ENCODE assay signal across 16 cellular contexts in the genomic region with DNA sequence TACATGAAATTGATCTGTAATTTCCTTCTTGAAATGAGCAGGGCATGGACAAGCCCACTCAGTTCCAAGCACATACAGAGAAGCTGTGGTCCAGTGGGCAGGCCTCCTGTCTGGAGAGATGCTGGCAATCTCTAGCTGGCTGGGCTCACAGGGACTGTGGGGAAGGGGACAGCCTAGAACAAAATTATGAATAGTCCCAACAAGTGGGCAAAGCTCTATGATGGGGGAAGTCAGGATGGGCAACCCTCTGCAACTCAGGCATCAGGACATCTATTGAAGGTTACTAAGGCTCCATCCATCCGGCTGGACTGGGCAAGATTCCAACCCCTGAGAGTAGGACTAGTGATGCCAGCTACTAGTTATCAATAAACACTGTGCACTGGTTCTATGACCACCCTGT. TPM values are rescaled to one million over a fixed set of nuclear protein-coding genes. Genes with fewer than 3 reads are reported as not detected.
DNase-seq lines count a peak whose midpoint lies in the region; ATAC-seq and TF ChIP-seq lines count a peak whose summit lies in the region.
"Had no signal": no experiment of that assay in that cellular context is flagged by ENCODE, and none has a peak within 500 bp of the region (broad histone marks: within the 10 kb centered on the region; RNA-seq: fewer than 3 reads in every experiment).

No MANE protein-coding gene starts in this region.

- no peak overlapping the region for H4K91ac ChIP-seq in IMR-90 (ENCODE audit: insufficient read depth, low read depth, low read length)

- H4K8ac ChIP-seq in IMR-90 (ENCODE audit: low read depth in 2 of 2, low read length in 2 of 2): no peak overlapping the region

- H3K36me3 Mint-ChIP-seq in activated naive CD8-positive, alpha-beta T cell: peaks cover 3% of the 10 kb centered on the region
- peaks cover 6% of the 10 kb centered on the region for H3K36me3 Mint-ChIP-seq in activated naive CD8-positive, alpha-beta T cell treated with anti-CD3 and anti-CD28 coated beads for 36 hours
- H3K36me3 Mint-ChIP-seq in stimulated activated memory B cell treated with anti-CD40 and anti-IgM and Interleukin-4, amounts not matched to agents 10 μg/mL and 1 μg/mL and 100 μg/mL, for 72 hours: no peaks in the 10 kb centered on the region

- H3K4me1 ChIP-seq in IMR-90 (ENCODE audit: control insufficient read depth, insufficient read depth, low read length): peaks cover 14% of the 10 kb centered on the region

- no peak overlapping the region for H2BK15ac ChIP-seq in IMR-90 (ENCODE audit: low read depth, low read length)

- peak overlapping the region; percentile 42 for H3K27ac Mint-ChIP-seq in activated naive CD8-positive, alpha-beta T cell
- H3K27ac Mint-ChIP-seq in activated naive CD8-positive, alpha-beta T cell treated with anti-CD3 and anti-CD28 coated beads for 36 hours: no peak overlapping the region
- peak overlapping the region; percentile 41 for H3K27ac Mint-ChIP-seq in stimulated activated memory B cell treated with anti-CD40 and anti-IgM and Interleukin-4, amounts not matched to agents 10 μg/mL and 1 μg/mL and 100 μg/mL, for 72 hours
- H3K27ac Mint-ChIP-seq: HFFc6 had no signal

- no peak overlapping the region for H2BK120ac ChIP-seq in IMR-90 (ENCODE audit: low read depth, low read length)

- CTCF ChIA-PET in IMR-90 (lab: Yijun Ruan, JAX): interaction anchor here (0.6 kb wide), 1 partner anchor 11 kb away, joined by 3 read pairs; no protein-coding TSS in a partner anchor

- no peak overlapping the region for H2BK5ac ChIP-seq in IMR-90 (ENCODE audit: low read depth, low read length, poor library complexity, severe bottlenecking)

- no peak overlapping the region for H2AK9ac ChIP-seq in IMR-90 (replicated peaks; ENCODE audit: low read depth, low read length, poor library complexity)

- no peaks in the 10 kb centered on the region for H3K36me3 ChIP-seq in IMR-90 (ENCODE audit: control insufficient read depth, insufficient read depth, low read length)
- H3K36me3 ChIP-seq: Peyer's patch had no signal

- dilution Hi-C loops in IMR-90 (cut with HindIII; ENCODE audit: low sequenced_read_pairs, unreplicated experiment): no loop called here

- H3K18ac ChIP-seq in IMR-90 (ENCODE audit: low read depth, low read length): no peak overlapping the region

- intact Hi-C loops in IMR-90 (cut with micrococcal nuclease): no loop called here

- POLR2A ChIA-PET in IMR-90 (lab: Charles Lee; ENCODE audit: unreplicated experiment): no interaction called here

- no peak overlapping the region for H3K4ac ChIP-seq in IMR-90 (ENCODE audit: low read depth, low read length)

- H3K9me3 ChIP-seq in IMR-90 (ENCODE audit: control insufficient read depth, insufficient read depth, low read length): no peaks in the 10 kb centered on the region
- H3K9me3 ChIP-seq: Peyer's patch had no signal

- no peaks in the 10 kb centered on the region for H3K27me3 ChIP-seq in IMR-90 (ENCODE audit: control insufficient read depth, insufficient read depth, low read length)
- H3K27me3 ChIP-seq: Peyer's patch had no signal

- H3K27ac ChIP-seq in IMR-90 (ENCODE audit: insufficient read depth, low read length): no peak overlapping the region
- H3K27ac ChIP-seq: KMS-11, Peyer's patch had no signal

- H3K4me2 ChIP-seq in IMR-90 (ENCODE audit: low read depth, low read length): no peak overlapping the region
- H3K4me2 ChIP-seq: KMS-11 had no signal

- peaks cover 51% of the 10 kb centered on the region for H4K20me1 ChIP-seq in IMR-90 (ENCODE audit: insufficient read depth, low read length)

- no peak overlapping the region for H3K4me3 Mint-ChIP-seq in activated naive CD8-positive, alpha-beta T cell
- H3K4me3 Mint-ChIP-seq in activated naive CD8-positive, alpha-beta T cell treated with anti-CD3 and anti-CD28 coated beads for 36 hours: no peak overlapping the region
- H3K4me3 Mint-ChIP-seq in stimulated activated memory B cell treated with anti-CD40 and anti-IgM and Interleukin-4, amounts not matched to agents 10 μg/mL and 1 μg/mL and 100 μg/mL, for 72 hours: no peak overlapping the region
- H3K4me3 Mint-ChIP-seq: HFFc6 had no signal

- no peak overlapping the region for H2AFZ ChIP-seq in IMR-90 (replicated peaks; ENCODE audit: low read length, poor library complexity)

- peaks cover 28% of the 10 kb centered on the region for H3K9me1 ChIP-seq in IMR-90 (ENCODE audit: insufficient read depth, low read length)

- peak overlapping the region; percentile 7; the same call in 1 of the 2 replicates for H2AK5ac ChIP-seq in IMR-90 (ENCODE audit: low read depth, low read length)

- no peaks in the 10 kb centered on the region for H3K27me3 Mint-ChIP-seq in activated naive CD8-positive, alpha-beta T cell
- no peaks in the 10 kb centered on the region for H3K27me3 Mint-ChIP-seq in activated naive CD8-positive, alpha-beta T cell treated with anti-CD3 and anti-CD28 coated beads for 36 hours
- no peaks in the 10 kb centered on the region for H3K27me3 Mint-ChIP-seq in stimulated activated memory B cell treated with anti-CD40 and anti-IgM and Interleukin-4, amounts not matched to agents 10 μg/mL and 1 μg/mL and 100 μg/mL, for 72 hours
- H3K27me3 Mint-ChIP-seq: CD4-positive, CD25-positive, alpha-beta regulatory T cell had no signal

- in situ Hi-C loops in IMR-90 (cut with MboI; ENCODE audit: low sequenced_read_pairs): no loop called here

- no peak for TF ChIP-seq RAD21 in IMR-90 (IDR thresholded peaks at IDR 0.05; ENCODE audit: low read length)

- H3K79me1 ChIP-seq in IMR-90 (ENCODE audit: low read depth in 1 of 2, low read length in 2 of 2): peaks cover 50 to 64% of the 10 kb centered on the region in 2 experiments

- no peak for DNase-seq in activated naive CD8-positive, alpha-beta T cell treated with anti-CD3 and anti-CD28 coated beads for 36 hours
- DNase-seq in IMR-90 (no peak), islet precursor cell (peak; percentile 20), T-helper 2 cell (no peak), GM03348 (ENCODE audit: low spot score) (no peak)
- DNase-seq: CD4-positive, CD25-positive, alpha-beta regulatory T cell; GF-D8; HFFc6; NCI-H187 treated with DMSO at 0.1 percent for 48 hours; NCI-H446 treated with DMSO at 0.1 percent for 48 hours; NCI-H748 treated with DMSO at 0.1 percent for 48 hours; Peyer's patch; Right ventricle myocardium superior had no signal

- H3K4me1 Mint-ChIP-seq in activated naive CD8-positive, alpha-beta T cell (ENCODE audit: low read depth): peaks cover 60% of the 10 kb centered on the region
- H3K4me1 Mint-ChIP-seq in activated naive CD8-positive, alpha-beta T cell treated with anti-CD3 and anti-CD28 coated beads for 36 hours: peaks cover 49% of the 10 kb centered on the region
- peaks cover 26% of the 10 kb centered on the region for H3K4me1 Mint-ChIP-seq in stimulated activated memory B cell treated with anti-CD40 and anti-IgM and Interleukin-4, amounts not matched to agents 10 μg/mL and 1 μg/mL and 100 μg/mL, for 72 hours

- H3K56ac ChIP-seq in IMR-90 (ENCODE audit: extremely low read depth, insufficient read depth, low read length): no peak overlapping the region

- peak; percentile 43 for ATAC-seq in IMR-90 (ENCODE audit: low read depth)
- no peak for ATAC-seq in stimulated activated memory B cell treated with anti-CD40 and anti-IgM and Interleukin-4, amounts not matched to agents 10 μg/mL and 1 μg/mL and 100 μg/mL, for 72 hours

- no peak for TF ChIP-seq POLR2A in IMR-90 (IDR thresholded peaks at IDR 0.05; ENCODE audit: low read depth, low read length)

- H3K9me3 Mint-ChIP-seq in activated naive CD8-positive, alpha-beta T cell (ENCODE audit: low read depth): no peaks in the 10 kb centered on the region
- no peaks in the 10 kb centered on the region for H3K9me3 Mint-ChIP-seq in activated naive CD8-positive, alpha-beta T cell treated with anti-CD3 and anti-CD28 coated beads for 36 hours
- no peaks in the 10 kb centered on the region for H3K9me3 Mint-ChIP-seq in stimulated activated memory B cell treated with anti-CD40 and anti-IgM and Interleukin-4, amounts not matched to agents 10 μg/mL and 1 μg/mL and 100 μg/mL, for 72 hours
- H3K9me3 Mint-ChIP-seq: CD4-positive, CD25-positive, alpha-beta regulatory T cell; HFFc6 had no signal

- H2BK20ac ChIP-seq in IMR-90 (ENCODE audit: low read depth, low read length): no peak overlapping the region

- no TSS peak for BruUV-seq in IMR-90 (replicated peaks; lab: Mats Ljungman, UMichigan)

- no peak overlapping the region for H4K5ac ChIP-seq in IMR-90 (ENCODE audit: low read depth, low read length)

- TF ChIP-seq CTCF in IMR-90 (conservative IDR thresholded peaks at IDR 0.05; ENCODE audit: low read depth, low read length): no peak

- no CpG with 5 or more reads among the region's 1 CpG for WGBS in IMR-90 (ENCODE audit: extremely low coverage in 2 of 2, insufficient read length in 1 of 2), 2 experiments

- H3K4me3 ChIP-seq in IMR-90 (ENCODE audit: insufficient read depth, low read depth, low read length): no peak overlapping the region
- H3K4me3 ChIP-seq: Peyer's patch had no signal

- H3K9ac ChIP-seq in IMR-90 (ENCODE audit: low read depth, low read length): no peak overlapping the region
- H3K9ac ChIP-seq: KMS-11 had no signal

- no peak overlapping the region for H3K23ac ChIP-seq in IMR-90 (ENCODE audit: low read depth, low read length)

- H3K14ac ChIP-seq in IMR-90 (replicated peaks; ENCODE audit: low read depth, low read length): no peak overlapping the region

TF ChIP-seq in IMR-90, 13 proteins besides CTCF, POLR2A, EP300 and RAD21 (continues in another document):
- TF ChIP-seq CHD1 (IDR thresholded peaks at IDR 0.05; ENCODE audit: low read depth, low read length) (no peak), NFE2L2 (IDR thresholded peaks at IDR 0.05; ENCODE audit: low read depth, low read length) (no peak), CEBPB (IDR thresholded peaks at IDR 0.05; ENCODE audit: low read depth, low read length) (no peak), MAFK (IDR thresholded peaks at IDR 0.05; ENCODE audit: low read depth, low read length) (no peak), MXI1 (IDR thresholded peaks at IDR 0.05; ENCODE audit: borderline replicate concordance, low read depth, low read length) (no peak), FOS (IDR thresholded peaks at IDR 0.05; ENCODE audit: low read depth, low read length) (no peak), ELK1 (IDR thresholded peaks at IDR 0.05; ENCODE audit: borderline replicate concordance, low read depth, low read length) (no peak)

RNA-seq across cellular contexts. Expression of gene TRERF1, which starts 40.9 kb away (rescaled TPM):
- total RNA-seq in activated naive CD8-positive, alpha-beta T cell treated with anti-CD3 and anti-CD28 coated beads for 36 hours: 1 to 10 TPM; 6.5 to 6.9 TPM
- 6.3 and 6.7 TPM in 2 replicates for total RNA-seq in IMR-90 (2012; rRNA removed)
- 9.9 and 11.1 TPM in 2 replicates for polyA plus RNA-seq in IMR-90 (2012; rRNA removed)
- 3.8 and 6.1 TPM in 2 replicates for polyA plus RNA-seq in IMR-90 (2012; cell fraction: cytosol; rRNA removed)
- polyA plus RNA-seq in IMR-90 (2012; cell fraction: nucleus; rRNA removed; ENCODE audit: low replicate concordance): 26.9 and 30.3 TPM in 2 replicates
